In genomic region chr15:52765779-52766178, GRCh38 we compare ENCODE assay signal across 1 cellular context.
TF ChIP-seq lines count a peak whose summit lies in the region.

No MANE protein-coding gene starts in this region.

TF ChIP-seq in H1, 55 proteins besides CTCF, POLR2A, EP300 and RAD21 (continued from another document):
- TF ChIP-seq ATF3 (IDR thresholded peaks at IDR 0.05; ENCODE audit: insufficient read depth, low read depth, low read length), result no peak
- TF ChIP-seq MAX (IDR thresholded peaks at IDR 0.05), result no peak
- no peak for TF ChIP-seq SP1 (IDR thresholded peaks at IDR 0.05; ENCODE audit: low read depth, low read length)
- no peak for TF ChIP-seq SAP30 (IDR thresholded peaks at IDR 0.05; ENCODE audit: insufficient read depth, insufficient replicate concordance, low read length)
- no peak for TF ChIP-seq BCL11A (IDR thresholded peaks at IDR 0.05; ENCODE audit: low read depth in 2 of 2, low read length in 2 of 2)
- TF ChIP-seq YY1 (IDR thresholded peaks at IDR 0.05; ENCODE audit: low read depth, low read length), result no peak
- no peak for TF ChIP-seq NRF1 (IDR thresholded peaks at IDR 0.05; ENCODE audit: low read depth, low read length)
- no peak for TF ChIP-seq TBP (IDR thresholded peaks at IDR 0.05; ENCODE audit: low read depth, low read length)
- TF ChIP-seq SIN3A (conservative IDR thresholded peaks at IDR 0.05 in 1 of 2, IDR thresholded peaks at IDR 0.05 in 1 of 2; ENCODE audit: low read depth in 1 of 2, low read length in 2 of 2), result no peak
